In genomic region chr6:136669299-136669699, GRCh38 we compare ENCODE assay signal across 1 cellular context.
TF ChIP-seq lines count a peak whose summit lies in the region.

No MANE protein-coding gene starts in this region.

TF ChIP-seq in SK-N-SH treated with all-trans-retinoic acid at 6 μM for 48 hours, 23 proteins besides CTCF, POLR2A, EP300 and RAD21 (continued from another document):
- no peak for TF ChIP-seq TSHZ2 (CRISPR knock-in tag; IDR thresholded peaks at IDR 0.05)
